ENCODE assay signal across 8 cellular contexts in genomic region chr11:134228625-134229024, GRCh38. TPM values are rescaled to one million over a fixed set of nuclear protein-coding genes. Genes with fewer than 3 reads are reported as not detected.
DNase-seq lines count a peak whose midpoint lies in the region; ATAC-seq and TF ChIP-seq lines count a peak whose summit lies in the region.

No MANE protein-coding gene starts in this region.

- no peaks in the 10 kb centered on the region for H3K9me3 Mint-ChIP-seq in activated CD8-positive, alpha-beta T cell treated with anti-CD3 and anti-CD28 coated beads, Interleukin-2, amount 10 ng/mL, durations not matched to agents 7 days and 5 days (ENCODE audit: insufficient read depth)
- H3K9me3 Mint-ChIP-seq in Caco-2 (ENCODE audit: unreplicated experiment) (no peaks in the 10 kb centered on the region), GM23338 (no peaks in the 10 kb centered on the region)

- DNase-seq in activated CD8-positive, alpha-beta T cell treated with anti-CD3 and anti-CD28 coated beads, Interleukin-2, amount 10 ng/mL, durations not matched to agents 7 days and 5 days: peak; percentile 71
- DNase-seq in T1000 (lab: John Stamatoyannopoulos, UW): no peak
- no peak for DNase-seq in cerebellar cortex (ENCODE audit: low spot score)
- no peak for DNase-seq in Caco-2
- no peak for DNase-seq in GM23338 (ENCODE audit: low spot score)

- intact Hi-C loops in Caco-2 (cut with micrococcal nuclease; ENCODE audit: unreplicated experiment): no loop called here

- H3K4me2 ChIP-seq in GM23338: no peak overlapping the region

- 0 out of 2 replicates have a peak, but pooled peaks cover 2% of the 10 kb centered on the region for H3F3A ChIP-seq in GM23338 (replicated peaks; ENCODE audit: low read depth)

- peak; percentile 46 for ATAC-seq in GM18873 (IDR thresholded peaks at IDR 0.05; ENCODE audit: low FRiP score, unreplicated experiment)
- ATAC-seq in HG02970 (IDR thresholded peaks at IDR 0.05; ENCODE audit: low FRiP score, unreplicated experiment): peak; percentile 31
- ATAC-seq in activated CD8-positive, alpha-beta T cell treated with anti-CD3 and anti-CD28 coated beads, Interleukin-2, amount 10 ng/mL, durations not matched to agents 7 days and 5 days: no peak
- ATAC-seq in GM23338: no peak

- H3K4me1 ChIP-seq in Caco-2 (peaks cover 7% of the 10 kb centered on the region), GM23338 (ENCODE audit: insufficient read depth) (peaks cover 6% of the 10 kb centered on the region; the same call in 1 of the 2 replicates)

- no peaks in the 10 kb centered on the region for H3K27me3 Mint-ChIP-seq in activated CD8-positive, alpha-beta T cell treated with anti-CD3 and anti-CD28 coated beads, Interleukin-2, amount 10 ng/mL, durations not matched to agents 7 days and 5 days (ENCODE audit: low read depth)
- no peaks in the 10 kb centered on the region for H3K27me3 Mint-ChIP-seq in Caco-2 (ENCODE audit: insufficient read depth, unreplicated experiment)
- peaks cover 16% of the 10 kb centered on the region for H3K27me3 Mint-ChIP-seq in GM23338 (ENCODE audit: insufficient read depth, low read depth, poor library complexity)

- H3K4me3 ChIP-seq in Caco-2 (ENCODE audit: low read depth, low read length) (no peak overlapping the region), GM23338 (no peak overlapping the region)

- POLR2A ChIA-PET in activated CD8-positive, alpha-beta T cell treated with anti-CD3 and anti-CD28 coated beads, Interleukin-2, amount 10 ng/mL, durations not matched to agents 7 days and 5 days (lab: Charles Lee): interaction anchor here (1.0 kb wide), 1 partner anchor 34 kb away, joined by 3 read pairs; no protein-coding TSS in a partner anchor
- POLR2A ChIA-PET in Caco-2 (lab: Charles Lee): no interaction called here

- peaks cover 13% of the 10 kb centered on the region for H4K20me1 ChIP-seq in GM23338 (replicated peaks; ENCODE audit: insufficient read depth)

- H3K27me3 ChIP-seq in Caco-2 (replicated peaks; ENCODE audit: control insufficient read depth, insufficient read depth, low read length): no peaks in the 10 kb centered on the region
- H3K27me3 ChIP-seq in GM23338 (ENCODE audit: insufficient read depth): peaks cover 13% of the 10 kb centered on the region; the same call in 1 of the 2 replicates

- peak overlapping the region; percentile 39 for H3K27ac Mint-ChIP-seq in activated CD8-positive, alpha-beta T cell treated with anti-CD3 and anti-CD28 coated beads, Interleukin-2, amount 10 ng/mL, durations not matched to agents 7 days and 5 days
- H3K27ac Mint-ChIP-seq in Caco-2 (ENCODE audit: unreplicated experiment) (no peak overlapping the region), GM23338 (no peak overlapping the region)

- no peak overlapping the region for H2AFZ ChIP-seq in GM23338

- H3K9me3 ChIP-seq in Caco-2: no peaks in the 10 kb centered on the region

- H3K79me2 ChIP-seq in GM23338 (replicated peaks; ENCODE audit: insufficient read depth): peaks cover 40% of the 10 kb centered on the region

- TF ChIP-seq CTCF in C4-2B (conservative IDR thresholded peaks at IDR 0.05) (no peak), Caco-2 (IDR thresholded peaks at IDR 0.05; ENCODE audit: insufficient read depth in 1 of 2, low read depth in 1 of 2, low read length in 1 of 2, severe bottlenecking in 1 of 2, unreplicated experiment in 1 of 2) (no peak), GM23338 (conservative IDR thresholded peaks at IDR 0.05; ENCODE audit: low read depth in 2 of 2) (no peak)

- peaks cover 40% of the 10 kb centered on the region for H3K36me3 Mint-ChIP-seq in activated CD8-positive, alpha-beta T cell treated with anti-CD3 and anti-CD28 coated beads, Interleukin-2, amount 10 ng/mL, durations not matched to agents 7 days and 5 days (ENCODE audit: low read depth)
- H3K36me3 Mint-ChIP-seq in Caco-2 (ENCODE audit: insufficient read depth, unreplicated experiment): peaks cover 7% of the 10 kb centered on the region
- no peaks in the 10 kb centered on the region for H3K36me3 Mint-ChIP-seq in GM23338 (ENCODE audit: low read depth)

- H3K4me3 Mint-ChIP-seq in activated CD8-positive, alpha-beta T cell treated with anti-CD3 and anti-CD28 coated beads, Interleukin-2, amount 10 ng/mL, durations not matched to agents 7 days and 5 days: no peak overlapping the region
- H3K4me3 Mint-ChIP-seq in Caco-2 (ENCODE audit: unreplicated experiment) (no peak overlapping the region), GM23338 (no peak overlapping the region)

- H3K36me3 ChIP-seq in Caco-2 (ENCODE audit: control insufficient read depth, insufficient read depth, low read length) (0 out of 2 replicates have a peak, but pooled peaks cover 1% of the 10 kb centered on the region), GM23338 (ENCODE audit: insufficient read depth) (no peaks in the 10 kb centered on the region)

- BruUV-seq in Caco-2 (replicated peaks; lab: Mats Ljungman, UMichigan): no TSS peak

- CTCF ChIA-PET in activated CD8-positive, alpha-beta T cell treated with anti-CD3 and anti-CD28 coated beads, Interleukin-2, amount 10 ng/mL, durations not matched to agents 7 days and 5 days (lab: Charles Lee): interaction anchor here (0.6 to 4.5 kb wide), 9 partner anchors 12 to 48 kb away, joined by 3 to 18 read pairs (median 4); partner anchors contain the start of gene GLB1L3
- CTCF ChIA-PET in Caco-2 (lab: Charles Lee): interaction anchor here (1.0 to 1.2 kb wide), 2 partner anchors 16 to 20 kb away, joined by 3 read pairs; no protein-coding TSS in a partner anchor

- peaks cover 77% of the 10 kb centered on the region for H3K4me1 Mint-ChIP-seq in activated CD8-positive, alpha-beta T cell treated with anti-CD3 and anti-CD28 coated beads, Interleukin-2, amount 10 ng/mL, durations not matched to agents 7 days and 5 days (ENCODE audit: low read depth)
- H3K4me1 Mint-ChIP-seq in Caco-2 (ENCODE audit: low read depth, unreplicated experiment) (peaks cover 15% of the 10 kb centered on the region), GM23338 (peaks cover 15% of the 10 kb centered on the region)

- no peaks in the 10 kb centered on the region for H3K9me2 ChIP-seq in GM23338 (ENCODE audit: insufficient read depth)

- H3K27ac ChIP-seq in C4-2B (0 out of 2 replicates have a peak overlapping the region, but pooled peaks have one; percentile 7), GM23338 (ENCODE audit: low read depth) (no peak overlapping the region)

RNA-seq across cellular contexts. Expression of gene VPS26B, which starts 4.2 kb away (rescaled TPM):
- 10 to 100 TPM; 55.1 TPM for total RNA-seq in activated CD8-positive, alpha-beta T cell treated with anti-CD3 and anti-CD28 coated beads, Interleukin-2, amount 10 ng/mL, durations not matched to agents 7 days and 5 days
- total RNA-seq in Caco-2 (2022): 71.4 and 78.1 TPM in 2 replicates
- total RNA-seq in GM23338 (2014; rRNA removed; shearing (Covaris generic)): 29.1 and 30.3 TPM in 2 replicates
- 9.2 and 10.1 TPM in 2 replicates for polyA plus RNA-seq in GM23338 (2016; fragmentation: Nextera tagmentation; extraction: Ambion mirVana)

RNA-seq across cellular contexts. Expression of gene NCAPD3, which starts 4.9 kb away (rescaled TPM):
- total RNA-seq in activated CD8-positive, alpha-beta T cell treated with anti-CD3 and anti-CD28 coated beads, Interleukin-2, amount 10 ng/mL, durations not matched to agents 7 days and 5 days: 100 to 1,000 TPM; 125 to 136 TPM
- 97.8 and 108 TPM in 2 replicates for total RNA-seq in Caco-2 (2022)
- total RNA-seq in GM23338 (2014; rRNA removed; shearing (Covaris generic)): 48.9 and 49.8 TPM in 2 replicates
- 32.1 and 37.1 TPM in 2 replicates for polyA plus RNA-seq in GM23338 (2016; fragmentation: Nextera tagmentation; extraction: Ambion mirVana)

RNA-seq across cellular contexts. Expression of gene THYN1, which starts 24.5 kb away (rescaled TPM):
- total RNA-seq in activated CD8-positive, alpha-beta T cell treated with anti-CD3 and anti-CD28 coated beads, Interleukin-2, amount 10 ng/mL, durations not matched to agents 7 days and 5 days: 10 to 100 TPM; 53.7 to 56.1 TPM
- 88.3 and 94.5 TPM in 2 replicates for total RNA-seq in Caco-2 (2022)
- total RNA-seq in GM23338 (2014; rRNA removed; shearing (Covaris generic)): 91.0 and 116 TPM in 2 replicates
- 183 and 216 TPM in 2 replicates for polyA plus RNA-seq in GM23338 (2016; fragmentation: Nextera tagmentation; extraction: Ambion mirVana)

RNA-seq across cellular contexts. Expression of gene ACAD8, which starts 24.7 kb away (rescaled TPM):
- total RNA-seq in activated CD8-positive, alpha-beta T cell treated with anti-CD3 and anti-CD28 coated beads, Interleukin-2, amount 10 ng/mL, durations not matched to agents 7 days and 5 days: 10 to 100 TPM; 20.7 to 21.1 TPM
- total RNA-seq in Caco-2 (2022): 48.7 and 52.0 TPM in 2 replicates
- 62.3 and 65.4 TPM in 2 replicates for total RNA-seq in GM23338 (2014; rRNA removed; shearing (Covaris generic))
- polyA plus RNA-seq in GM23338 (2016; fragmentation: Nextera tagmentation; extraction: Ambion mirVana): 42.8 and 43.2 TPM in 2 replicates

RNA-seq across cellular contexts. Expression of gene GLB1L3, which starts 47.6 kb away (rescaled TPM):
- 1 to 10 TPM; 3.8 to 4.0 TPM for total RNA-seq in activated CD8-positive, alpha-beta T cell treated with anti-CD3 and anti-CD28 coated beads, Interleukin-2, amount 10 ng/mL, durations not matched to agents 7 days and 5 days
- not detected in 2 replicates for total RNA-seq in Caco-2 (2022)
- 33.1 and 35.9 TPM in 2 replicates for total RNA-seq in GM23338 (2014; rRNA removed; shearing (Covaris generic))
- 27.1 and 28.8 TPM in 2 replicates for polyA plus RNA-seq in GM23338 (2016; fragmentation: Nextera tagmentation; extraction: Ambion mirVana)

Comparison
In these comparisons a context has a peak if more than half of its experiments do, and no peak if none do; other contexts are left out.
1. ATAC-seq: peak in GM18873 (single experiment) and HG02970 (single experiment); none in activated CD8-positive, alpha-beta T cell treated with anti-CD3 and anti-CD28 coated beads, Interleukin-2, amount 10 ng/mL, durations not matched to agents 7 days and 5 days (single experiment) and GM23338 (single experiment).